Comparison of ENCODE assay signal across 8 cellular contexts in the genomic region with DNA sequence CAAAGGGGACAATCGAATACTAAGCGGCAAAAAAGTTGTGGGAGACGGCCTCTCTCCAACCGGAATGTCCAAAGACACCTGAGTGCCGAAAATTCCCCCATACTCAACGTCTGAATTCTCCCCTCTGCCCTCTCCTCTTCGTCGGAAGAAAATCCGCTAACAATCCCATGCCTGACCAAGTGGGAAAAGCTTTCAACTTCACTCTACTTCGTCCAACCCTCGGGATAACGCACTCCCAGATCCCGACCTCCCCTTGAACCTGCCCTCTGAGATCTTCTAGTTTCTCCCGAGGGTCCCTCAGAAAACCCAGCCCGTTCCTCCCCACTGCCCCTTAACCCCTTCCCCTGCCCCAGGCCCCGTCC. TPM values are rescaled to one million over a fixed set of nuclear protein-coding genes. Genes with fewer than 3 reads are reported as not detected.
DNase-seq lines count a peak whose midpoint lies in the region; ATAC-seq and TF ChIP-seq lines count a peak whose summit lies in the region.

No MANE protein-coding gene starts in this region.

- peak overlapping the region; percentile 82 for H2AFZ ChIP-seq in GM23248

- peak overlapping the region; percentile 98 for H3K4me2 ChIP-seq in GM23248 (ENCODE audit: unreplicated experiment)

- peaks cover 56% of the 10 kb centered on the region for H3K79me2 ChIP-seq in GM23248 (ENCODE audit: insufficient read depth)

- H3K9me3 ChIP-seq in GM23248 (ENCODE audit: low read depth) = no peaks in the 10 kb centered on the region

- H3K27me3 ChIP-seq in GM23248 (replicated peaks; ENCODE audit: insufficient read depth) = no peaks in the 10 kb centered on the region

- 3 to 5% methylated on average over 16 of the region's 16 CpGs for WGBS in GM23248 (ENCODE audit: low coverage in 1 of 2, low lambda C conversion rate in 2 of 2, missing lambda C conversion rate in 2 of 2), 2 experiments

- peaks cover 50% of the 10 kb centered on the region for H3K4me1 Mint-ChIP-seq in osteocyte (ENCODE audit: unreplicated experiment)

- no peaks in the 10 kb centered on the region for H3K36me3 Mint-ChIP-seq in osteocyte (ENCODE audit: unreplicated experiment)

- H3K4me3 Mint-ChIP-seq in osteocyte (ENCODE audit: unreplicated experiment) = peak overlapping the region; percentile 98

- no peaks in the 10 kb centered on the region for H3K27me3 Mint-ChIP-seq in osteocyte (ENCODE audit: unreplicated experiment)

- H3K9me3 Mint-ChIP-seq in osteocyte (ENCODE audit: unreplicated experiment) = no peaks in the 10 kb centered on the region

- H3K9me2 ChIP-seq in GM23248 (ENCODE audit: insufficient read depth) = no peaks in the 10 kb centered on the region

- H3K27ac Mint-ChIP-seq in osteocyte (ENCODE audit: unreplicated experiment) = peak overlapping the region; percentile 96

- peaks cover 29% of the 10 kb centered on the region; the same call in 1 of the 2 replicates for H3K4me1 ChIP-seq in GM23248 (ENCODE audit: insufficient read depth)

- ATAC-seq in SK-N-SH treated with all-trans-retinoic acid at 6 μM for 48 hours (peak; percentile 48), HG02870 (IDR thresholded peaks at IDR 0.05; ENCODE audit: unreplicated experiment) (no peak), HG02885 (IDR thresholded peaks at IDR 0.05; ENCODE audit: poor library complexity, unreplicated experiment) (no peak), HG03378 (IDR thresholded peaks at IDR 0.05; ENCODE audit: unreplicated experiment) (no peak)

- H3F3A ChIP-seq in GM23248 (ENCODE audit: insufficient read depth) = peaks cover 46% of the 10 kb centered on the region

- H3K36me3 ChIP-seq in GM23248 (ENCODE audit: low read depth) = no peaks in the 10 kb centered on the region

- peak overlapping the region; percentile 72 for H3K27ac ChIP-seq in GM23248

- TF ChIP-seq CTCF in fibroblast of the aortic adventitia (IDR thresholded peaks at IDR 0.05; ENCODE audit: insufficient read depth, low read length) = no peak
- TF ChIP-seq CTCF in osteocyte (IDR thresholded peaks at IDR 0.05) = no peak

- H3K9ac ChIP-seq in GM23248 = peak overlapping the region; percentile 98

- in situ Hi-C loops in GM23248 (cut with MboI) = no loop called here

- H3K4me3 ChIP-seq in GM23248 = peak overlapping the region; percentile 95
- peak overlapping the region; percentile 81 for H3K4me3 ChIP-seq in fibroblast of the aortic adventitia (ENCODE audit: low read depth, low read length)

- H4K20me1 ChIP-seq in GM23248 (ENCODE audit: insufficient read depth) = peaks cover 22% of the 10 kb centered on the region; the same call in 1 of the 2 replicates

- peak; percentile 51 for DNase-seq in GM23248
- DNase-seq in fibroblast of the aortic adventitia (ENCODE audit: low read depth) = peak; percentile 23
- no peak for DNase-seq in osteocyte (ENCODE audit: extremely low spot score, unreplicated experiment)
- no peak for DNase-seq in central memory CD4-positive, alpha-beta T cell

TF ChIP-seq in SK-N-SH treated with all-trans-retinoic acid at 6 μM for 48 hours, 23 proteins besides CTCF, POLR2A, EP300 and RAD21:
- TF ChIP-seq ARNTL (CRISPR knock-in tag; IDR thresholded peaks at IDR 0.05; ENCODE audit: borderline replicate concordance, low read depth) (no peak), ZFP30 (CRISPR knock-in tag; IDR thresholded peaks at IDR 0.05) (no peak), TCF4 (CRISPR knock-in tag; IDR thresholded peaks at IDR 0.05; ENCODE audit: borderline replicate concordance) (no peak), ZNF8 (CRISPR knock-in tag; IDR thresholded peaks at IDR 0.05) (no peak), ZNF70 (CRISPR knock-in tag; IDR thresholded peaks at IDR 0.05) (no peak), SNAI2 (CRISPR knock-in tag; IDR thresholded peaks at IDR 0.05) (no peak), OSR1 (CRISPR knock-in tag; IDR thresholded peaks at IDR 0.05) (no peak), ISL1 (CRISPR knock-in tag; IDR thresholded peaks at IDR 0.05) (no peak), ZNF565 (CRISPR knock-in tag; conservative IDR thresholded peaks at IDR 0.05; ENCODE audit: low read depth) (no peak), RARB (CRISPR knock-in tag; IDR thresholded peaks at IDR 0.05) (no peak), ZFP3 (CRISPR knock-in tag; IDR thresholded peaks at IDR 0.05) (no peak), ZC3H10 (CRISPR knock-in tag; IDR thresholded peaks at IDR 0.05) (no peak)
- TF ChIP-seq, protein P1, sequence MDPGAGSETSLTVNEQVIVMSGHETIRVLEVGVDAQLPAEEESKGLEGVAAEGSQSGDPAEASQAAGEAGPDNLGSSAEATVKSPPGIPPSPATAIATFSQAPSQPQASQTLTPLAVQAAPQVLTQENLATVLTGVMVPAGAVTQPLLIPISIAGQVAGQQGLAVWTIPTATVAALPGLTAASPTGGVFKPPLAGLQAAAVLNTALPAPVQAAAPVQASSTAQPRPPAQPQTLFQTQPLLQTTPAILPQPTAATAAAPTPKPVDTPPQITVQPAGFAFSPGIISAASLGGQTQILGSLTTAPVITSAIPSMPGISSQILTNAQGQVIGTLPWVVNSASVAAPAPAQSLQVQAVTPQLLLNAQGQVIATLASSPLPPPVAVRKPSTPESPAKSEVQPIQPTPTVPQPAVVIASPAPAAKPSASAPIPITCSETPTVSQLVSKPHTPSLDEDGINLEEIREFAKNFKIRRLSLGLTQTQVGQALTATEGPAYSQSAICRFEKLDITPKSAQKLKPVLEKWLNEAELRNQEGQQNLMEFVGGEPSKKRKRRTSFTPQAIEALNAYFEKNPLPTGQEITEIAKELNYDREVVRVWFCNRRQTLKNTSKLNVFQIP (CRISPR knock-in tag; IDR thresholded peaks at IDR 0.05; ENCODE audit: borderline replicate concordance, low read depth) = no peak
- TF ChIP-seq, protein P2, sequence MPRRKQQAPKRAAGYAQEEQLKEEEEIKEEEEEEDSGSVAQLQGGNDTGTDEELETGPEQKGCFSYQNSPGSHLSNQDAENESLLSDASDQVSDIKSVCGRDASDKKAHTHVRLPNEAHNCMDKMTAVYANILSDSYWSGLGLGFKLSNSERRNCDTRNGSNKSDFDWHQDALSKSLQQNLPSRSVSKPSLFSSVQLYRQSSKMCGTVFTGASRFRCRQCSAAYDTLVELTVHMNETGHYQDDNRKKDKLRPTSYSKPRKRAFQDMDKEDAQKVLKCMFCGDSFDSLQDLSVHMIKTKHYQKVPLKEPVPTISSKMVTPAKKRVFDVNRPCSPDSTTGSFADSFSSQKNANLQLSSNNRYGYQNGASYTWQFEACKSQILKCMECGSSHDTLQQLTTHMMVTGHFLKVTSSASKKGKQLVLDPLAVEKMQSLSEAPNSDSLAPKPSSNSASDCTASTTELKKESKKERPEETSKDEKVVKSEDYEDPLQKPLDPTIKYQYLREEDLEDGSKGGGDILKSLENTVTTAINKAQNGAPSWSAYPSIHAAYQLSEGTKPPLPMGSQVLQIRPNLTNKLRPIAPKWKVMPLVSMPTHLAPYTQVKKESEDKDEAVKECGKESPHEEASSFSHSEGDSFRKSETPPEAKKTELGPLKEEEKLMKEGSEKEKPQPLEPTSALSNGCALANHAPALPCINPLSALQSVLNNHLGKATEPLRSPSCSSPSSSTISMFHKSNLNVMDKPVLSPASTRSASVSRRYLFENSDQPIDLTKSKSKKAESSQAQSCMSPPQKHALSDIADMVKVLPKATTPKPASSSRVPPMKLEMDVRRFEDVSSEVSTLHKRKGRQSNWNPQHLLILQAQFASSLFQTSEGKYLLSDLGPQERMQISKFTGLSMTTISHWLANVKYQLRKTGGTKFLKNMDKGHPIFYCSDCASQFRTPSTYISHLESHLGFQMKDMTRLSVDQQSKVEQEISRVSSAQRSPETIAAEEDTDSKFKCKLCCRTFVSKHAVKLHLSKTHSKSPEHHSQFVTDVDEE (CRISPR knock-in tag; IDR thresholded peaks at IDR 0.05) = no peak
- TF ChIP-seq, protein P3, sequence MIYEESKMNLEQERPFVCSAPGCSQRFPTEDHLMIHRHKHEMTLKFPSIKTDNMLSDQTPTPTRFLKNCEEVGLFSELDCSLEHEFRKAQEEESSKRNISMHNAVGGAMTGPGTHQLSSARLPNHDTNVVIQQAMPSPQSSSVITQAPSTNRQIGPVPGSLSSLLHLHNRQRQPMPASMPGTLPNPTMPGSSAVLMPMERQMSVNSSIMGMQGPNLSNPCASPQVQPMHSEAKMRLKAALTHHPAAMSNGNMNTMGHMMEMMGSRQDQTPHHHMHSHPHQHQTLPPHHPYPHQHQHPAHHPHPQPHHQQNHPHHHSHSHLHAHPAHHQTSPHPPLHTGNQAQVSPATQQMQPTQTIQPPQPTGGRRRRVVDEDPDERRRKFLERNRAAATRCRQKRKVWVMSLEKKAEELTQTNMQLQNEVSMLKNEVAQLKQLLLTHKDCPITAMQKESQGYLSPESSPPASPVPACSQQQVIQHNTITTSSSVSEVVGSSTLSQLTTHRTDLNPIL (CRISPR knock-in tag; IDR thresholded peaks at IDR 0.05; ENCODE audit: low read depth) = no peak
- TF ChIP-seq, protein P4, sequence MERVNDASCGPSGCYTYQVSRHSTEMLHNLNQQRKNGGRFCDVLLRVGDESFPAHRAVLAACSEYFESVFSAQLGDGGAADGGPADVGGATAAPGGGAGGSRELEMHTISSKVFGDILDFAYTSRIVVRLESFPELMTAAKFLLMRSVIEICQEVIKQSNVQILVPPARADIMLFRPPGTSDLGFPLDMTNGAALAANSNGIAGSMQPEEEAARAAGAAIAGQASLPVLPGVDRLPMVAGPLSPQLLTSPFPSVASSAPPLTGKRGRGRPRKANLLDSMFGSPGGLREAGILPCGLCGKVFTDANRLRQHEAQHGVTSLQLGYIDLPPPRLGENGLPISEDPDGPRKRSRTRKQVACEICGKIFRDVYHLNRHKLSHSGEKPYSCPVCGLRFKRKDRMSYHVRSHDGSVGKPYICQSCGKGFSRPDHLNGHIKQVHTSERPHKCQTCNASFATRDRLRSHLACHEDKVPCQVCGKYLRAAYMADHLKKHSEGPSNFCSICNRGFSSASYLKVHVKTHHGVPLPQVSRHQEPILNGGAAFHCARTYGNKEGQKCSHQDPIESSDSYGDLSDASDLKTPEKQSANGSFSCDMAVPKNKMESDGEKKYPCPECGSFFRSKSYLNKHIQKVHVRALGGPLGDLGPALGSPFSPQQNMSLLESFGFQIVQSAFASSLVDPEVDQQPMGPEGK (CRISPR knock-in tag; IDR thresholded peaks at IDR 0.05; ENCODE audit: borderline replicate concordance) = no peak

RNA-seq across cellular contexts. Expression of a gene that starts 1.0 kb away (rescaled TPM):
- total RNA-seq in GM23248 (2014; rRNA removed; shearing (Covaris generic)) = 205 and 212 TPM in 2 replicates
- polyA plus RNA-seq in GM23248 (2016; fragmentation: Nextera tagmentation; extraction: Ambion mirVana) = 26.6 and 27.3 TPM in 2 replicates
- total RNA-seq in fibroblast of the aortic adventitia (ENCODE audit: low replicate concordance) = 133 and 312 TPM in 2 replicates
- total RNA-seq in osteocyte = 117 and 136 TPM in 2 replicates

RNA-seq across cellular contexts. Expression of a gene that starts 26.7 kb away (rescaled TPM):
- 57.0 and 76.8 TPM in 2 replicates for total RNA-seq in GM23248 (2014; rRNA removed; shearing (Covaris generic))
- 47.8 and 49.6 TPM in 2 replicates for polyA plus RNA-seq in GM23248 (2016; fragmentation: Nextera tagmentation; extraction: Ambion mirVana)
- total RNA-seq in fibroblast of the aortic adventitia (ENCODE audit: low replicate concordance) (51.6 and 116 TPM in 2 replicates), osteocyte (103 and 105 TPM in 2 replicates)

RNA-seq across cellular contexts. Expression of a gene that starts 27.0 kb away (rescaled TPM):
- 59.1 and 70.8 TPM in 2 replicates for total RNA-seq in GM23248 (2014; rRNA removed; shearing (Covaris generic))
- polyA plus RNA-seq in GM23248 (2016; fragmentation: Nextera tagmentation; extraction: Ambion mirVana) = 97.6 and 101 TPM in 2 replicates
- total RNA-seq in fibroblast of the aortic adventitia (ENCODE audit: low replicate concordance) = 50.0 and 95.0 TPM in 2 replicates
- 46.3 and 50.6 TPM in 2 replicates for total RNA-seq in osteocyte

Comparison
In these comparisons a context has a peak if more than half of its experiments do, and no peak if none do; other contexts are left out.
1. DNase-seq: peak in GM23248 (single experiment) and fibroblast of the aortic adventitia (single experiment); none in osteocyte (single experiment) and central memory CD4-positive, alpha-beta T cell (single experiment).